Comparison of ENCODE assay signal across 22 cellular contexts in genomic region chrX:86370927-86371326, GRCh38.
DNase-seq lines count a peak whose midpoint lies in the region; ATAC-seq, FAIRE-seq and TF ChIP-seq lines count a peak whose summit lies in the region.
"Had no signal": no experiment of that assay in that cellular context is flagged by ENCODE, and none has a peak within 500 bp of the region (broad histone marks: within the 10 kb centered on the region; RNA-seq: fewer than 3 reads in every experiment).

No MANE protein-coding gene starts in this region.

- 0% methylated on average over 1 of the region's 1 CpG for WGBS in HepG2 (ENCODE audit: low lambda C conversion rate)
- 21% methylated on average over 1 of the region's 1 CpG for WGBS in right lobe of liver (ENCODE audit: insufficient coverage, low coverage, low lambda C conversion rate, missing lambda C conversion rate)
- 10% methylated on average over 1 of the region's 1 CpG for WGBS in A549 (ENCODE audit: missing lambda C conversion rate)
- WGBS in transverse colon (ENCODE audit: low coverage in 1 of 2), 2 donors, result 46 to 56% methylated on average over 1 of the region's 1 CpG

- H3K4me1 ChIP-seq in HepG2 (ENCODE audit: insufficient read depth, low read length) (peaks cover 35% of the 10 kb centered on the region), right lobe of liver (peaks cover 0 to 9% (median 3%) of the 10 kb centered on the region in 4 donors), A549 (peaks cover 21% of the 10 kb centered on the region; the same call in 2 of the 3 replicates), transverse colon (no peaks in the 10 kb centered on the region)
- H3K4me1 ChIP-seq: BE2C, BLaER1 had no signal

- no peak for TF ChIP-seq POLR2A in HepG2 (IDR thresholded peaks at IDR 0.05; ENCODE audit: insufficient read depth in 1 of 2, low read depth in 2 of 2, low read length in 2 of 2)
- no peak for TF ChIP-seq POLR2A in right lobe of liver (IDR thresholded peaks at IDR 0.05)
- no peak for TF ChIP-seq POLR2A in A549 (IDR thresholded peaks at IDR 0.05; ENCODE audit: low read length)
- TF ChIP-seq POLR2A in transverse colon (IDR thresholded peaks at IDR 0.05), result no peak

- TF ChIP-seq CTCF in HepG2 (CRISPR knock-in tag; IDR thresholded peaks at IDR 0.05) (no peak), right lobe of liver (IDR thresholded peaks at IDR 0.05) (no peak), A549 (IDR thresholded peaks at IDR 0.05) (no peak), nephron (IDR thresholded peaks at IDR 0.05; ENCODE audit: unreplicated experiment in 3 of 3) (no peak), foreskin fibroblast (IDR thresholded peaks at IDR 0.05; ENCODE audit: low read depth, low read length) (no peak), transverse colon (IDR thresholded peaks at IDR 0.05) (no peak)

- no peaks in the 10 kb centered on the region for H3K27me3 Mint-ChIP-seq in nephron (ENCODE audit: low read depth)
- H3K27me3 Mint-ChIP-seq: CD4-positive, alpha-beta memory T cell; CD4-positive, CD25-positive, alpha-beta regulatory T cell; CD8-positive, alpha-beta memory T cell had no signal

- peak; percentile 36; the same call in 1 of the 3 replicates for ATAC-seq in HepG2
- ATAC-seq in right lobe of liver, result no peak
- ATAC-seq in A549, result no peak
- ATAC-seq: GM12878 had no signal

- H3K9me3 Mint-ChIP-seq in nephron, result no peaks in the 10 kb centered on the region
- H3K9me3 Mint-ChIP-seq: CD4-positive, alpha-beta memory T cell had no signal

- TF ChIP-seq EP300 in HepG2 (IDR thresholded peaks at IDR 0.05; ENCODE audit: low read depth in 2 of 2, low read length in 2 of 2), result peak in 1 of 2 experiments; percentile 62; a peak in 2 of 4 replicates
- no peak for TF ChIP-seq EP300 in HepG2 (CRISPR knock-in tag; IDR thresholded peaks at IDR 0.05; ENCODE audit: borderline replicate concordance)
- no peak for TF ChIP-seq EP300 in A549 (IDR thresholded peaks at IDR 0.05)
- TF ChIP-seq EP300 in transverse colon (IDR thresholded peaks at IDR 0.05; ENCODE audit: low read depth), result no peak

- H3K36me3 Mint-ChIP-seq in nephron (ENCODE audit: low read depth), result no peaks in the 10 kb centered on the region
- H3K36me3 Mint-ChIP-seq: CD14-positive monocyte; CD4-positive, alpha-beta memory T cell; CD4-positive, CD25-positive, alpha-beta regulatory T cell; CD8-positive, alpha-beta memory T cell had no signal

- H3K79me2 ChIP-seq in HepG2 (ENCODE audit: insufficient read depth, low read length), result no peaks in the 10 kb centered on the region

- no peak overlapping the region; a peak in 1 of 6 replicates for H3K4me3 ChIP-seq in HepG2 (replicated peaks in 1 of 3; ENCODE audit: insufficient read depth in 1 of 3, low read depth in 2 of 3, low read length in 3 of 3)
- no peak overlapping the region for H3K4me3 ChIP-seq in right lobe of liver
- no peak overlapping the region for H3K4me3 ChIP-seq in A549
- H3K4me3 ChIP-seq in foreskin fibroblast (ENCODE audit: low read depth in 1 of 2, low read length in 2 of 2), result no peak overlapping the region
- no peak overlapping the region for H3K4me3 ChIP-seq in transverse colon
- H3K4me3 ChIP-seq: BLaER1, GM12878 had no signal

- DNase-seq in HepG2 (ENCODE audit: low spot score), result peak; percentile 52
- DNase-seq in right lobe of liver, result no peak
- no peak for DNase-seq in A549 (ENCODE audit: low read depth in 1 of 2, low spot score in 1 of 2)
- DNase-seq in foreskin fibroblast, result no peak
- no peak for DNase-seq in transverse colon
- DNase-seq: ACHN; BE2C; C1 segment of cervical spinal cord; CD4-positive, alpha-beta memory T cell; CD4-positive, CD25-positive, alpha-beta regulatory T cell; CD8-positive, alpha-beta memory T cell; COR-L47; DMS 273 treated with DMSO at 0.1 percent for 48 hours; DMS153; DMS79; DND-41; EL; GDM1 had no signal

- CTCF ChIA-PET in HepG2 (lab: Yijun Ruan, JAX; ENCODE audit: low intra/inter-chr PET ratio, low total read pairs), result no interaction called here
- CTCF ChIA-PET in A549 (lab: Yijun Ruan, JAX), result no interaction called here

- H3K36me3 ChIP-seq in HepG2 (replicated peaks in 1 of 2; ENCODE audit: control insufficient read depth in 1 of 2, insufficient read depth in 2 of 2, low read length in 2 of 2) (no peaks in the 10 kb centered on the region), right lobe of liver (no peaks in the 10 kb centered on the region), transverse colon (no peaks in the 10 kb centered on the region)
- H3K36me3 ChIP-seq: BE2C, BLaER1 had no signal

- in situ Hi-C loops in HepG2 (cut with HindIII; ENCODE audit: extremely low pct_ligation_motif_present, low pct_unique_long_range_greater_than_20kb), result no loop called here
- in situ Hi-C loops in transverse colon (cut with MboI; ENCODE audit: low pct_ligation_motif_present in 1 of 4, low pct_unique_long_range_greater_than_20kb in 1 of 4, low sequenced_read_pairs in 3 of 4), result no loop called here

- no peak overlapping the region for H2AFZ ChIP-seq in HepG2 (ENCODE audit: low read length)

- H3K4me1 Mint-ChIP-seq in nephron, result peaks cover 20% of the 10 kb centered on the region
- H3K4me1 Mint-ChIP-seq: CD14-positive monocyte; CD4-positive, alpha-beta memory T cell; CD4-positive, CD25-positive, alpha-beta regulatory T cell; CD8-positive, alpha-beta memory T cell had no signal

- H4K20me1 ChIP-seq in HepG2 (ENCODE audit: insufficient read depth, low read length), result no peaks in the 10 kb centered on the region
- H4K20me1 ChIP-seq: BLaER1 had no signal

- peak overlapping the region; percentile 15; the same call in 1 of the 2 replicates for H3K9ac ChIP-seq in HepG2 (ENCODE audit: insufficient read depth, low read depth, low read length)
- H3K9ac ChIP-seq: BLaER1 had no signal

- FAIRE-seq in HepG2 (lab: Jason Lieb, UNC) (no peak), A549 (lab: Jason Lieb, UNC) (no peak)
- FAIRE-seq: GM12878 had no signal

- BruUV-seq in HepG2 (replicated peaks; lab: Mats Ljungman, UMichigan), result no TSS peak

- H3K27ac ChIP-seq in HepG2 (ENCODE audit: extremely low read length, insufficient read depth, low read length) (peak overlapping the region; percentile 88), right lobe of liver (no peak overlapping the region), A549 (peak overlapping the region in 1 of 2 experiments; percentile 67; a peak in 3 of 6 replicates), transverse colon (no peak overlapping the region)
- H3K27ac ChIP-seq: BLaER1 had no signal

- POLR2A ChIA-PET in HepG2 (lab: Yijun Ruan, JAX) (no interaction called here), A549 (lab: Yijun Ruan, JAX) (no interaction called here)

- intact Hi-C loops in HepG2 (cut with micrococcal nuclease; ENCODE audit: unreplicated experiment), result no loop called here
- intact Hi-C loops in right lobe of liver (cut with DNase I), result no loop called here
- intact Hi-C loops in transverse colon (cut with DNase I; ENCODE audit: low total_unique reads), result no loop called here

- H3K4me2 ChIP-seq in HepG2 (ENCODE audit: low read depth, low read length) (peak overlapping the region; percentile 56), A549 (peak overlapping the region; percentile 63)
- H3K4me2 ChIP-seq: BLaER1 had no signal

- no peaks in the 10 kb centered on the region for H3K27me3 ChIP-seq in HepG2 (ENCODE audit: control insufficient read depth in 1 of 2, insufficient read depth in 2 of 2, low read length in 2 of 2)
- H3K27me3 ChIP-seq in right lobe of liver, result no peaks in the 10 kb centered on the region
- no peaks in the 10 kb centered on the region for H3K27me3 ChIP-seq in transverse colon
- H3K27me3 ChIP-seq: BE2C had no signal

- peak overlapping the region in 2 of 3 experiments; percentile 18 to 46 for H3K27ac Mint-ChIP-seq in nephron
- H3K27ac Mint-ChIP-seq: CD14-positive monocyte; CD4-positive, alpha-beta memory T cell; CD4-positive, CD25-positive, alpha-beta regulatory T cell; CD8-positive, alpha-beta memory T cell had no signal

- H3K4me3 Mint-ChIP-seq in nephron, result no peak overlapping the region
- H3K4me3 Mint-ChIP-seq: CD14-positive monocyte; CD4-positive, alpha-beta memory T cell; CD4-positive, CD25-positive, alpha-beta regulatory T cell; CD8-positive, alpha-beta memory T cell had no signal

- H3K9me3 ChIP-seq in HepG2 (ENCODE audit: low read length), result no peaks in the 10 kb centered on the region
- H3K9me3 ChIP-seq in right lobe of liver, result no peaks in the 10 kb centered on the region
- H3K9me3 ChIP-seq in A549, result no peaks in the 10 kb centered on the region
- H3K9me3 ChIP-seq in transverse colon, result no peaks in the 10 kb centered on the region
- H3K9me3 ChIP-seq: BE2C, BLaER1 had no signal

- TF ChIP-seq RAD21 in HepG2 (CRISPR knock-in tag; IDR thresholded peaks at IDR 0.05), result no peak
- TF ChIP-seq RAD21 in A549 (conservative IDR thresholded peaks at IDR 0.05 in 1 of 2, IDR thresholded peaks at IDR 0.05 in 1 of 2), result no peak

TF ChIP-seq in HepG2, 621 proteins besides CTCF, POLR2A, EP300 and RAD21 (continues in another document):
- TF ChIP-seq SOX5 (CRISPR knock-in tag; IDR thresholded peaks at IDR 0.05; ENCODE audit: borderline replicate concordance) (peak; percentile 18; the same call in 1 of the 2 replicates), BCL6 (CRISPR knock-in tag; IDR thresholded peaks at IDR 0.05) (peak; percentile 35; the same call in 1 of the 2 replicates), TCF7 (IDR thresholded peaks at IDR 0.05; ENCODE audit: low read depth) (0 out of 2 replicates have a peak, but pooled peaks have one; percentile 17), FOXA3 (CRISPR knock-in tag; IDR thresholded peaks at IDR 0.05) (peak; percentile 44), ZNF775 (CRISPR knock-in tag; IDR thresholded peaks at IDR 0.05; ENCODE audit: borderline replicate concordance) (no peak), SOX13 (IDR thresholded peaks at IDR 0.05) (no peak), SOX13 (CRISPR knock-in tag; conservative IDR thresholded peaks at IDR 0.05 in 1 of 2, IDR thresholded peaks at IDR 0.05 in 1 of 2) (peak in 1 of 2 experiments; percentile 76; a peak in 2 of 4 replicates)

TF ChIP-seq in A549, 52 proteins besides CTCF, POLR2A, EP300 and RAD21:
- TF ChIP-seq RNF2 (IDR thresholded peaks at IDR 0.05; ENCODE audit: borderline replicate concordance, low read depth), result no peak
- no peak for TF ChIP-seq NFE2L2 (conservative IDR thresholded peaks at IDR 0.05; ENCODE audit: low read length)
